Comparison of ENCODE assay signal across 23 cellular contexts in the genomic region with DNA sequence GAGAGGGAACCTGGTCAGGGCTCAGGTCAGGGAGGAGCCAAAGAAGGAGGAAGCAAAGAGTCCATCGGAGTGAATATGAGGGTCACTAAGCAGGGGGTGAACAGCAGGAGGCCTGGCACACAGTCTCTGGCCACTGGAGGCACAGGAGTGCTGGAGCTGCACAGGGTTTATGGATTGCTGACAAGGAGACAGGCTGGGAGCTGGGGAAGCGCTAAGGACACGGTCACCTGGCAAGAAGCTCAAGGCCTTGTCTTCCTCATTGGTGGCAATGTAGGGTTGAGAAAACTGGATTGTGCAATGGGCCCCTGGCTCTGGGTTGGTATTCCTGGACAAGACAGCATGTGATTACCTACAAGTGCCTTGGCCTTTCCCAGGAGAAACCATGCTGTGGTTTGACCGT. TPM values are rescaled to one million over a fixed set of nuclear protein-coding genes. Genes with fewer than 3 reads are reported as not detected.
"Had no signal": no experiment of that assay in that cellular context is flagged by ENCODE, and none has a peak within 500 bp of the region (broad histone marks: within the 10 kb centered on the region; RNA-seq: fewer than 3 reads in every experiment).

No MANE protein-coding gene starts in this region.

- H3K36me3 ChIP-seq: cardiac muscle cell, esophagus muscularis mucosa, gastroesophageal sphincter, heart left ventricle, spleen had no signal

- ATAC-seq: activated CD4-positive, alpha-beta T cell treated with anti-CD3 and anti-CD28 coated beads for 36 hours; gastroesophageal sphincter; heart left ventricle; left ventricle myocardium superior; natural killer cell; stimulated activated naive B cell treated with anti-CD40 and anti-IgM and Interleukin-4, amounts not matched to agents 10 μg/mL and 1 μg/mL and 100 μg/mL, for 72 hours; WTC11 had no signal

- H3K27me3 ChIP-seq: cardiac muscle cell, esophagus muscularis mucosa, gastroesophageal sphincter, heart left ventricle, spleen had no signal

- DNase-seq: activated CD4-positive, alpha-beta T cell treated with anti-CD3 and anti-CD28 coated beads for 36 hours; activated CD4-positive, alpha-beta T cell treated with anti-CD3 and anti-CD28 coated beads, Interleukin-2, amount 50 U/mL, for 48 hours; activated gamma-delta T cell; amygdala; dermis blood vessel endothelial cell; effector memory CD4-positive, alpha-beta T cell; heart left ventricle; left ventricle myocardium superior; mesendoderm; natural killer cell; posterior cingulate gyrus; retina; spleen; stimulated activated CD4-positive, alpha-beta T cell treated with anti-CD3 and anti-CD28 coated beads, Interleukin-4, amount 100 ng/mL, for 4 hours; stimulated activated naive B cell treated with anti-CD40 and anti-IgM and Interleukin-4, amounts not matched to agents 10 μg/mL and 1 μg/mL and 100 μg/mL, for 72 hours had no signal

- H3K9me3 ChIP-seq: esophagus muscularis mucosa, gastroesophageal sphincter, heart left ventricle, spleen had no signal

- H3K4me3 ChIP-seq: cardiac muscle cell, esophagus muscularis mucosa, gastroesophageal sphincter, heart left ventricle, spleen had no signal

- H3K27ac ChIP-seq: cardiac muscle cell, gastroesophageal sphincter had no signal

- FAIRE-seq: endothelial cell of umbilical vein, urothelium cell line had no signal

RNA-seq across cellular contexts. Expression of a gene that starts 5.8 kb away (rescaled TPM):
- total RNA-seq: activated CD4-positive, alpha-beta T cell treated with anti-CD3 and anti-CD28 coated beads for 36 hours; cardiac muscle cell; chondrocyte; dermis blood vessel endothelial cell; endothelial cell of umbilical vein; gastroesophageal sphincter; kidney epithelial cell; left ventricle myocardium superior; natural killer cell; WTC11 had no signal
- polyA plus RNA-seq: cardiac muscle cell, endothelial cell of umbilical vein had no signal
